9 cellular contexts compared by ENCODE assay signal in genomic region chr17:28008526-28008925, GRCh38. TPM values are rescaled to one million over a fixed set of nuclear protein-coding genes. Genes with fewer than 3 reads are reported as not detected.
A peak's percentile ranks its signal among the peaks of the same experiment; 100 is the strongest.
DNase-seq lines count a peak whose midpoint lies in the region; ATAC-seq and TF ChIP-seq lines count a peak whose summit lies in the region.
"Had no signal": no experiment of that assay in that cellular context is flagged by ENCODE, and none has a peak within 500 bp of the region (broad histone marks: within the 10 kb centered on the region; RNA-seq: fewer than 3 reads in every experiment).

No MANE protein-coding gene starts in this region.

- no peaks in the 10 kb centered on the region for H3K79me1 ChIP-seq in mesendoderm (ENCODE audit: low read length)

- H3K4me3 ChIP-seq in MM.1S (ENCODE audit: low read length) (no peak overlapping the region), cardiac fibroblast (replicated peaks in 1 of 2; ENCODE audit: low read depth in 2 of 2, low read length in 2 of 2) (no peak overlapping the region), mesendoderm (ENCODE audit: low read length) (no peak overlapping the region)

- DNase-seq in Daoy (ENCODE audit: low read depth) (peak; percentile 31), MM.1S (peak; percentile 32), cardiac fibroblast (ENCODE audit: low read depth in 2 of 2) (peak; percentile 72 to 76), mesendoderm (peak; percentile 90), NCI-H2029 (lab: John Stamatoyannopoulos, UW) (no peak), NCI-H2029 treated with DMSO at 0.1 percent for 48 hours (lab: John Stamatoyannopoulos, UW) (no peak), posterior vena cava (ENCODE audit: low spot score) (no peak)
- DNase-seq: NCI-H1436 had no signal

- no peak for ATAC-seq in HG03521 (IDR thresholded peaks at IDR 0.05; ENCODE audit: unreplicated experiment)

- no peak overlapping the region for H2BK5ac ChIP-seq in mesendoderm (ENCODE audit: low read length)

- no peak overlapping the region for H3K23ac ChIP-seq in mesendoderm (ENCODE audit: low read length)

- no peak overlapping the region for H4K8ac ChIP-seq in mesendoderm (ENCODE audit: low read depth, low read length)

- no peak overlapping the region for H3K18ac ChIP-seq in mesendoderm (ENCODE audit: low read length)

- H4K5ac ChIP-seq in mesendoderm (ENCODE audit: low read length), result no peak overlapping the region

- no peaks in the 10 kb centered on the region for H3K9me2 ChIP-seq in MM.1S (replicated peaks; ENCODE audit: insufficient read depth, low read length)

- no peak overlapping the region for H2BK15ac ChIP-seq in mesendoderm (replicated peaks; ENCODE audit: low read depth)

- no peaks in the 10 kb centered on the region for H3K36me3 ChIP-seq in MM.1S (replicated peaks; ENCODE audit: insufficient read depth, low read length)
- no peaks in the 10 kb centered on the region for H3K36me3 ChIP-seq in mesendoderm (ENCODE audit: control insufficient read depth, insufficient read depth, low read length)

- H3K4me2 ChIP-seq in MM.1S (ENCODE audit: low read depth, low read length), result no peak overlapping the region
- H3K4me2 ChIP-seq in mesendoderm (ENCODE audit: low read length), result no peak overlapping the region

- H4K20me1 ChIP-seq in MM.1S (ENCODE audit: insufficient read depth, low read length), result no peaks in the 10 kb centered on the region

- H3K27me3 ChIP-seq in MM.1S (replicated peaks; ENCODE audit: insufficient read depth, low read length) (no peaks in the 10 kb centered on the region), mesendoderm (ENCODE audit: insufficient read depth, low read length, poor library complexity) (no peaks in the 10 kb centered on the region)

- no peaks in the 10 kb centered on the region for H3F3A ChIP-seq in MM.1S (ENCODE audit: insufficient read depth, low read length)

- no peaks in the 10 kb centered on the region for H3K79me2 ChIP-seq in MM.1S (ENCODE audit: low read length)
- H3K79me2 ChIP-seq in mesendoderm (ENCODE audit: control insufficient read depth, insufficient read depth, low read length), result no peaks in the 10 kb centered on the region

- H3K9ac ChIP-seq in MM.1S (ENCODE audit: low read length), result no peak overlapping the region
- no peak overlapping the region for H3K9ac ChIP-seq in mesendoderm (ENCODE audit: low read length)

- no peak overlapping the region for H3K56ac ChIP-seq in mesendoderm (ENCODE audit: low read length)

- intact Hi-C loops in posterior vena cava (cut with DNase I), result no loop called here

- H3K9me3 ChIP-seq in MM.1S (replicated peaks; ENCODE audit: insufficient read depth, low read length), result no peaks in the 10 kb centered on the region

- H3K4me1 ChIP-seq in MM.1S (ENCODE audit: low read length) (no peaks in the 10 kb centered on the region), mesendoderm (ENCODE audit: control insufficient read depth, low read depth, low read length) (no peaks in the 10 kb centered on the region)

- TF ChIP-seq CTCF in MM.1S (IDR thresholded peaks at IDR 0.05; ENCODE audit: low read length), result no peak
- no peak for TF ChIP-seq CTCF in cardiac fibroblast (IDR thresholded peaks at IDR 0.05; ENCODE audit: low read depth, low read length)

- H3K27ac ChIP-seq in MM.1S (ENCODE audit: low read length), result no peak overlapping the region
- H3K27ac ChIP-seq in mesendoderm (ENCODE audit: low read depth, low read length), result no peak overlapping the region

- H2AK5ac ChIP-seq in mesendoderm (ENCODE audit: low read length), result no peak overlapping the region

- no peak overlapping the region for H3K4ac ChIP-seq in mesendoderm (ENCODE audit: low read depth, low read length)

- H2AFZ ChIP-seq in MM.1S (ENCODE audit: low read length), result no peak overlapping the region

- no peak overlapping the region for H2BK120ac ChIP-seq in mesendoderm (ENCODE audit: low read depth, low read length)

- WGBS in mesendoderm (ENCODE audit: extremely low coverage, insufficient coverage, low lambda C conversion rate), result no CpG with 5 or more reads among the region's 2 CpGs

RNA-seq across cellular contexts. Expression of gene NLK, which starts 34.0 kb away (rescaled TPM):
- 15.8 and 20.4 TPM in 2 replicates for total RNA-seq in Daoy (2014; rRNA removed; shearing (Covaris generic))
- 29.4 TPM for polyA plus RNA-seq in mesendoderm (2013, experiment 1 of 2)
- 27.8 TPM for polyA plus RNA-seq in mesendoderm (2013, experiment 2 of 2)
- 10 to 100 TPM; 13.1 to 13.6 TPM for total RNA-seq in posterior vena cava

Comparison
In these comparisons a context has a peak if more than half of its experiments do, and no peak if none do; other contexts are left out.
1. DNase-seq: peak in Daoy (single experiment), MM.1S (single experiment), cardiac fibroblast (2 of 2) and mesendoderm (single experiment); none in NCI-H2029 (single experiment), NCI-H2029 treated with DMSO at 0.1 percent for 48 hours (single experiment) and posterior vena cava (single experiment).